Comparison of ENCODE assay signal across 8 cellular contexts in genomic region chr20:57395111-57395959, GRCh38. TPM values are rescaled to one million over a fixed set of nuclear protein-coding genes. Genes with fewer than 3 reads are reported as not detected.
DNase-seq lines count a peak whose midpoint lies in the region; ATAC-seq and TF ChIP-seq lines count a peak whose summit lies in the region.

No MANE protein-coding gene starts in this region.

- no peaks in the 10 kb centered on the region for H3K27me3 ChIP-seq in upper lobe of right lung

- intact Hi-C loops in upper lobe of right lung (cut with DNase I): no loop called here

- peaks cover 57% of the 10 kb centered on the region for H3K4me1 ChIP-seq in upper lobe of right lung

- no peak overlapping the region for H3K27ac Mint-ChIP-seq in activated T-cell treated with anti-CD3 and anti-CD28 coated beads, Interleukin-2, amount 50 U/mL, for 72 hours

- peak overlapping the region in 1 of 2 donors; percentile 12 for H3K4me3 Mint-ChIP-seq in activated T-cell treated with anti-CD3 and anti-CD28 coated beads, Interleukin-2, amount 50 U/mL, for 72 hours

- H3K9me3 ChIP-seq in upper lobe of right lung: no peaks in the 10 kb centered on the region

- no peaks in the 10 kb centered on the region for H3K27me3 Mint-ChIP-seq in activated T-cell treated with anti-CD3 and anti-CD28 coated beads, Interleukin-2, amount 50 U/mL, for 72 hours (ENCODE audit: low read depth)

- H3K4me3 ChIP-seq in upper lobe of right lung: no peak overlapping the region

- TF ChIP-seq CTCF in upper lobe of right lung (IDR thresholded peaks at IDR 0.05): no peak

- peaks cover 79% of the 10 kb centered on the region for H3K4me1 Mint-ChIP-seq in activated T-cell treated with anti-CD3 and anti-CD28 coated beads, Interleukin-2, amount 50 U/mL, for 72 hours (ENCODE audit: low read depth)

- H3K36me3 Mint-ChIP-seq in activated T-cell treated with anti-CD3 and anti-CD28 coated beads, Interleukin-2, amount 50 U/mL, for 72 hours (ENCODE audit: insufficient read depth in 2 of 2): peaks cover 13 to 24% of the 10 kb centered on the region in 2 donors

- peak; percentile 19 for DNase-seq in activated T-cell treated with anti-CD3 and anti-CD28 coated beads, Interleukin-2, amount 50 U/mL, for 1 hour
- no peak for DNase-seq in activated T-cell treated with anti-CD3 and anti-CD28 coated beads, Interleukin-2, amount 50 U/mL, for 72 hours
- peak; percentile 83 for DNase-seq in ecto neural progenitor cell (ENCODE audit: low spot score)
- DNase-seq in medulla oblongata (ENCODE audit: extremely low spot score): peak; percentile 97
- DNase-seq in upper lobe of right lung: peak; percentile 68
- DNase-seq in NCI-H524 treated with DMSO at 0.1 percent for 48 hours (lab: John Stamatoyannopoulos, UW): no peak
- DNase-seq in mesenteric fat pad (ENCODE audit: low spot score): no peak

- H3K36me3 ChIP-seq in upper lobe of right lung: peaks cover 11% of the 10 kb centered on the region

- ATAC-seq in activated T-cell treated with anti-CD3 and anti-CD28 coated beads, Interleukin-2, amount 50 U/mL, for 72 hours (replicated peaks in 1 of 2): no peak
- ATAC-seq in upper lobe of right lung: no peak
- ATAC-seq in HG02870 (IDR thresholded peaks at IDR 0.05; ENCODE audit: unreplicated experiment): no peak

- peak overlapping the region; percentile 47 for H3K27ac ChIP-seq in upper lobe of right lung

- H3K9me3 Mint-ChIP-seq in activated T-cell treated with anti-CD3 and anti-CD28 coated beads, Interleukin-2, amount 50 U/mL, for 72 hours: no peaks in the 10 kb centered on the region

RNA-seq across cellular contexts. Expression of gene RBM38, which starts 4.1 kb away (rescaled TPM):
- 10 to 100 TPM; 61.4 to 79.8 TPM for total RNA-seq in activated T-cell treated with anti-CD3 and anti-CD28 coated beads, Interleukin-2, amount 50 U/mL, for 72 hours
- total RNA-seq in upper lobe of right lung (13.4 TPM), mesenteric fat pad (16.9 TPM)

RNA-seq across cellular contexts. Expression of gene RAE1, which starts 44.3 kb away (rescaled TPM):
- total RNA-seq in activated T-cell treated with anti-CD3 and anti-CD28 coated beads, Interleukin-2, amount 50 U/mL, for 72 hours: 10 to 100 TPM; 47.6 to 54.2 TPM
- 14.9 TPM for total RNA-seq in upper lobe of right lung
- total RNA-seq in mesenteric fat pad: 18.0 TPM

Comparison
In these comparisons a context has a peak if more than half of its experiments do, and no peak if none do; other contexts are left out.
1. DNase-seq: peak in activated T-cell treated with anti-CD3 and anti-CD28 coated beads, Interleukin-2, amount 50 U/mL, for 1 hour (single experiment), ecto neural progenitor cell (single experiment), medulla oblongata (single experiment) and upper lobe of right lung (single experiment); none in activated T-cell treated with anti-CD3 and anti-CD28 coated beads, Interleukin-2, amount 50 U/mL, for 72 hours (0 of 2), NCI-H524 treated with DMSO at 0.1 percent for 48 hours (single experiment) and mesenteric fat pad (single experiment).